Comparison of ENCODE assay signal across 24 cellular contexts in the genomic region with DNA sequence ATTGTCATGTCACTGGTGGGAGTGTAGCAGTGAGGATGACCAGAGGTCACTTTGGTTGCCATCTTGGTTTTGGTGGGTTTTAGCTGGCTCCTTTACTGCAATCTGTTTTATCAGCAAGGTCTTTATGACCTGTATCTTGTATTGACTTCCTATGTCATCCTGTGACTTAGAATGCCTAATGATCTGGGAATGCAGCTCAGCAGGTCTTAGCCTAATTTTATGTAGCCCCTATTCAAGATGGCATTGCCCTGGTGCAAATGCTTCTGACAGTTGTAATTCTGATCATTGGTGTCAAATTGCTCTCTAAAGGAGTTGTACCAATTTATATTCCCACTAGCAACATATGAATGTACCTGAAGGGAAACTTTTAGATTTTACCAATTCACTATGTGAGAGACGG.
"Had no signal": no experiment of that assay in that cellular context is flagged by ENCODE, and none has a peak within 500 bp of the region (broad histone marks: within the 10 kb centered on the region; RNA-seq: fewer than 3 reads in every experiment).

No MANE protein-coding gene starts in this region.

- H3K4me3 ChIP-seq: colonic mucosa, esophagus squamous epithelium, heart right ventricle, left lung, lower lobe of right lung had no signal

- H3K36me3 ChIP-seq: colonic mucosa, esophagus squamous epithelium, gastrocnemius medialis, heart right ventricle, left lung, lower lobe of right lung had no signal

- ATAC-seq: esophagus mucosa; heart right ventricle; left cardiac atrium; left lung; left ventricle myocardium superior; lower lobe of right lung; naive thymus-derived CD4-positive, alpha-beta T cell had no signal

- H3K27ac ChIP-seq: colonic mucosa, epithelial cell of prostate, esophagus squamous epithelium, gastrocnemius medialis, heart right ventricle, left lung, lower lobe of right lung had no signal

- DNase-seq: colonic mucosa; cortex of kidney; effector memory CD4-positive, alpha-beta T cell; erythroblast; esophagus squamous epithelium; foreskin fibroblast; foreskin melanocyte; gastrocnemius medialis; glutamatergic neuron; head of caudate nucleus; heart right ventricle; hippocampal formation; left cardiac atrium; left lung; left ventricle myocardium superior; lower lobe of right lung; mesendoderm; midbrain; naive thymus-derived CD4-positive, alpha-beta T cell had no signal

- H3K27me3 ChIP-seq: colonic mucosa, esophagus squamous epithelium, gastrocnemius medialis, heart right ventricle, left lung had no signal

- H3K4me1 ChIP-seq: colonic mucosa, esophagus squamous epithelium, heart right ventricle, left lung, lower lobe of right lung had no signal

- FAIRE-seq: endothelial cell of umbilical vein, islet of Langerhans, keratinocyte had no signal

- H3K9me3 ChIP-seq: colonic mucosa, esophagus squamous epithelium, lower lobe of right lung had no signal
